25 cellular contexts compared by ENCODE assay signal in genomic region chr7:147525295-147525694, GRCh38.
"Had no signal": no experiment of that assay in that cellular context is flagged by ENCODE, and none has a peak within 500 bp of the region (broad histone marks: within the 10 kb centered on the region; RNA-seq: fewer than 3 reads in every experiment).

No MANE protein-coding gene starts in this region.

- DNase-seq: immature natural killer cell; kidney; left colon; left lung; lower lobe of right lung; mesenchymal stem cell; naive thymus-derived CD4-positive, alpha-beta T cell; ovary; right lobe of liver; stimulated activated CD4-positive, alpha-beta T cell treated with anti-CD3 and anti-CD28 coated beads, Interleukin-12 subunit alpha, Interleukin-12 subunit beta, amount 100 ng/mL, for 4 hours; stimulated activated CD4-positive, alpha-beta T cell treated with anti-CD3 and anti-CD28 coated beads, Interleukin-15, amount 100 ng/mL, for 24 hours; stimulated activated CD4-positive, alpha-beta T cell treated with anti-CD3 and anti-CD28 coated beads, Interleukin-2, amount 100 ng/mL, for 24 hours; stimulated activated CD4-positive, alpha-beta T cell treated with anti-CD3 and anti-CD28 coated beads, Interleukin-4, amount 100 ng/mL, for 1 hour; stimulated activated naive B cell treated with anti-CD40 and anti-IgM and Interleukin-4, amounts not matched to agents 10 μg/mL and 1 μg/mL and 100 μg/mL, for 72 hours; stimulated activated naive CD8-positive, alpha-beta T cell treated with anti-CD3 and anti-CD28 coated beads, Interleukin-15, Interleukin-2, amounts not matched to agents 100 U/mL and 50 U/mL, for 24 hours; stomach; testis; thyroid gland; transverse colon; upper lobe of left lung had no signal

- H3K4me1 Mint-ChIP-seq: immature natural killer cell; naive thymus-derived CD4-positive, alpha-beta T cell; stimulated activated naive B cell treated with anti-CD40 and anti-IgM and Interleukin-4, amounts not matched to agents 10 μg/mL and 1 μg/mL and 100 μg/mL, for 72 hours had no signal

- H3K9me3 ChIP-seq: left lung, lower lobe of right lung, ovary, right atrium auricular region, right lobe of liver, stomach, testis, thyroid gland, transverse colon, upper lobe of left lung, vagina had no signal

- H3K27me3 ChIP-seq: left lung, ovary, right atrium auricular region, right lobe of liver, stomach, testis, thyroid gland, transverse colon, upper lobe of left lung, vagina had no signal

- H3K4me1 ChIP-seq: left lung, lower lobe of right lung, right atrium auricular region, right lobe of liver, stomach, testis, thyroid gland, transverse colon, upper lobe of left lung, vagina had no signal

- H3K9me3 Mint-ChIP-seq: stimulated activated naive B cell treated with anti-CD40 and anti-IgM and Interleukin-4, amounts not matched to agents 10 μg/mL and 1 μg/mL and 100 μg/mL, for 72 hours had no signal

- H3K36me3 ChIP-seq: left lung, lower lobe of right lung, ovary, right atrium auricular region, right lobe of liver, stomach, thyroid gland, transverse colon, upper lobe of left lung, vagina had no signal

- H3K36me3 Mint-ChIP-seq: immature natural killer cell; naive thymus-derived CD4-positive, alpha-beta T cell; natural killer cell treated with Interleukin-12 subunit alpha and Interleukin-12 subunit beta and Interleukin-15 and Interleukin-18, amount 100 ng/mL, for 72 hours; stimulated activated naive B cell treated with anti-CD40 and anti-IgM and Interleukin-4, amounts not matched to agents 10 μg/mL and 1 μg/mL and 100 μg/mL, for 72 hours had no signal

- H3K27ac ChIP-seq: left lung, lower lobe of right lung, ovary, right atrium auricular region, right lobe of liver, skin epidermis, stomach, testis, thyroid gland, transverse colon, upper lobe of left lung, vagina had no signal

- H3K27me3 Mint-ChIP-seq: naive thymus-derived CD4-positive, alpha-beta T cell; natural killer cell treated with Interleukin-12 subunit alpha and Interleukin-12 subunit beta and Interleukin-15 and Interleukin-18, amount 100 ng/mL, for 72 hours; progenitor cell of endocrine pancreas; stimulated activated naive B cell treated with anti-CD40 and anti-IgM and Interleukin-4, amounts not matched to agents 10 μg/mL and 1 μg/mL and 100 μg/mL, for 72 hours had no signal

- H3K27ac Mint-ChIP-seq: immature natural killer cell; natural killer cell treated with Interleukin-12 subunit alpha and Interleukin-12 subunit beta and Interleukin-15 and Interleukin-18, amount 100 ng/mL, for 72 hours; progenitor cell of endocrine pancreas; stimulated activated naive B cell treated with anti-CD40 and anti-IgM and Interleukin-4, amounts not matched to agents 10 μg/mL and 1 μg/mL and 100 μg/mL, for 72 hours had no signal

- H3K4me3 Mint-ChIP-seq: immature natural killer cell; naive thymus-derived CD4-positive, alpha-beta T cell; natural killer cell treated with Interleukin-12 subunit alpha and Interleukin-12 subunit beta and Interleukin-15 and Interleukin-18, amount 100 ng/mL, for 72 hours; stimulated activated naive B cell treated with anti-CD40 and anti-IgM and Interleukin-4, amounts not matched to agents 10 μg/mL and 1 μg/mL and 100 μg/mL, for 72 hours had no signal

- H3K4me3 ChIP-seq: left lung, lower lobe of right lung, ovary, right atrium auricular region, right lobe of liver, skin epidermis, stomach, testis, thyroid gland, transverse colon, upper lobe of left lung, vagina had no signal
